ENCODE assay signal across 8 cellular contexts in genomic region chr17:9576521-9577401, GRCh38. TPM values are rescaled to one million over a fixed set of nuclear protein-coding genes. Genes with fewer than 3 reads are reported as not detected.
DNase-seq lines count a peak whose midpoint lies in the region; ATAC-seq and TF ChIP-seq lines count a peak whose summit lies in the region.

CFAP52 (plus strand) TSS chr17:9576642; CDS start chr17:9576696, 54 bp downstream.

- H3K9me2 ChIP-seq in PC-3 (replicated peaks; ENCODE audit: low read length) = no peaks in the 10 kb centered on the region

- peak within 1 kb of the TSS; percentile 89 to 95 for H3K4me3 Mint-ChIP-seq in activated T-cell treated with anti-CD3 and anti-CD28 coated beads, Interleukin-2, amount 50 U/mL, for 72 hours

- TF ChIP-seq CTCF in PC-3 (conservative IDR thresholded peaks at IDR 0.05; ENCODE audit: low read depth, low read length) = peak; percentile 74
- peak in 5 of 6 experiments; percentile 36 to 59 (median 48) for TF ChIP-seq CTCF in esophagus squamous epithelium (IDR thresholded peaks at IDR 0.05)

- no peaks in the 10 kb centered on the region for H3K27me3 Mint-ChIP-seq in activated T-cell treated with anti-CD3 and anti-CD28 coated beads, Interleukin-2, amount 50 U/mL, for 72 hours (ENCODE audit: low read depth)

- POLR2A ChIA-PET in PC-3 (lab: Charles Lee; ENCODE audit: unreplicated experiment) = no interaction called here

- H3K4me3 ChIP-seq in PC-3 (ENCODE audit: low read length) (peak within 1 kb of the TSS; percentile 85), esophagus squamous epithelium (peak within 1 kb of the TSS; percentile 68 to 85 (median 77))

- H3K27ac Mint-ChIP-seq in activated T-cell treated with anti-CD3 and anti-CD28 coated beads, Interleukin-2, amount 50 U/mL, for 72 hours = peak within 1 kb of the TSS; percentile 80

- no peak within 1 kb of the TSS for H3K27ac ChIP-seq in PC-3 (ENCODE audit: low read length)
- peak within 1 kb of the TSS; percentile 60 to 73 (median 66) for H3K27ac ChIP-seq in esophagus squamous epithelium

- no peaks in the 10 kb centered on the region for H3K9me3 ChIP-seq in PC-3 (ENCODE audit: low read length)
- no peaks in the 10 kb centered on the region for H3K9me3 ChIP-seq in esophagus squamous epithelium

- H3K36me3 Mint-ChIP-seq in activated T-cell treated with anti-CD3 and anti-CD28 coated beads, Interleukin-2, amount 50 U/mL, for 72 hours (ENCODE audit: insufficient read depth in 2 of 2) = peaks cover 3% of the 10 kb centered on the region in 2 donors

- BruUV-seq in PC-3 (replicated peaks; lab: Mats Ljungman, UMichigan) = no TSS peak

- H3K9ac ChIP-seq in PC-3 (ENCODE audit: low read length) = peak within 1 kb of the TSS; percentile 83

- peak within 1 kb of the TSS; percentile 94 for H2AFZ ChIP-seq in PC-3 (ENCODE audit: low read length)

- H3F3A ChIP-seq in PC-3 (ENCODE audit: low read length, unreplicated experiment) = no peaks in the 10 kb centered on the region

- peak within 1 kb of the TSS; percentile 91 for H3K4me2 ChIP-seq in PC-3 (ENCODE audit: low read length)

- peaks cover 9% of the 10 kb centered on the region for H3K79me2 ChIP-seq in PC-3 (ENCODE audit: low read length)

- H3K4me1 ChIP-seq in PC-3 (ENCODE audit: insufficient read depth, low read length) = 0 out of 2 replicates have a peak, but pooled peaks cover 6% of the 10 kb centered on the region
- H3K4me1 ChIP-seq in esophagus squamous epithelium = peaks cover 7 to 38% (median 17%) of the 10 kb centered on the region in 3 donors

- DNase-seq in GDM1 (lab: John Stamatoyannopoulos, UW) = peak; percentile 38
- peak; percentile 64 for DNase-seq in PC-3
- peak; percentile 74 to 76 for DNase-seq in activated T-cell treated with anti-CD3 and anti-CD28 coated beads, Interleukin-2, amount 50 U/mL, for 72 hours
- DNase-seq in esophagus squamous epithelium (lab: John Stamatoyannopoulos, UW) = no peak
- DNase-seq in myocyte (ENCODE audit: low read depth) = peak; percentile 78
- DNase-seq in stimulated activated CD8-positive, alpha-beta memory T cell treated with anti-CD3 and anti-CD28 coated beads, Interleukin-7, amount 100 ng/mL, for 1 hour (ENCODE audit: low read depth in 2 of 2) = peak; percentile 55 to 59

- peak; percentile 48 for ATAC-seq in HG03439 (IDR thresholded peaks at IDR 0.05; ENCODE audit: unreplicated experiment)
- peak; percentile 52 for ATAC-seq in PC-3
- peak; percentile 66 to 67 for ATAC-seq in activated T-cell treated with anti-CD3 and anti-CD28 coated beads, Interleukin-2, amount 50 U/mL, for 72 hours (replicated peaks in 1 of 2)
- no peak for ATAC-seq in GM18873 (IDR thresholded peaks at IDR 0.05; ENCODE audit: low FRiP score, unreplicated experiment)

- no peaks in the 10 kb centered on the region for H4K20me1 ChIP-seq in PC-3 (ENCODE audit: low read length)

- H3K4me1 Mint-ChIP-seq in activated T-cell treated with anti-CD3 and anti-CD28 coated beads, Interleukin-2, amount 50 U/mL, for 72 hours (ENCODE audit: low read depth) = peaks cover 21% of the 10 kb centered on the region

- whole genome bisulfite sequencing in esophagus squamous epithelium, 2 donors = 6 to 7% methylated on average over 15 to 23 of the region's 40 CpGs

- H3K36me3 ChIP-seq in PC-3 (ENCODE audit: low read depth, low read length) (no peaks in the 10 kb centered on the region), esophagus squamous epithelium (no peaks in the 10 kb centered on the region)

- H3K9me3 Mint-ChIP-seq in activated T-cell treated with anti-CD3 and anti-CD28 coated beads, Interleukin-2, amount 50 U/mL, for 72 hours = no peaks in the 10 kb centered on the region

- H3K27me3 ChIP-seq in PC-3 (ENCODE audit: low read length) (no peaks in the 10 kb centered on the region), esophagus squamous epithelium (no peaks in the 10 kb centered on the region)

- intact Hi-C loops in PC-3 (cut with micrococcal nuclease) (loop anchor here (1.0 to 10.0 kb wide), 3 partner anchors 68 to 168 kb away; partner anchors contain the start of gene USP43), esophagus squamous epithelium (cut with DNase I) (no loop called here)

- TF ChIP-seq POLR2A in esophagus squamous epithelium (IDR thresholded peaks at IDR 0.05) = no peak

- CTCF ChIA-PET in PC-3 (lab: Charles Lee) = interaction anchor here (0.5 to 1.0 kb wide), 3 partner anchors 75 to 192 kb away, joined by 3 to 9 read pairs (median 3); no protein-coding TSS in a partner anchor

RNA-seq across cellular contexts. Expression of gene CFAP52, which starts in this region (rescaled TPM):
- total RNA-seq in PC-3 (2014; rRNA removed) (0.47 TPM in 1 of 2 replicates, not detected in the other), esophagus squamous epithelium (not detected), myocyte (not detected in 2 replicates)
- under 1 TPM; 0.28 to 0.77 TPM for total RNA-seq in activated T-cell treated with anti-CD3 and anti-CD28 coated beads, Interleukin-2, amount 50 U/mL, for 72 hours
- polyA plus RNA-seq in myocyte (2012) = 0.15 TPM

Comparison
In these comparisons a context has a peak if more than half of its experiments do, and no peak if none do; other contexts are left out.
1. Peak in DNase-seq, ATAC-seq, H3K4me3 ChIP-seq, H3K9ac ChIP-seq and H3K4me2 ChIP-seq in PC-3; RNA of the gene not detected or under 1 TPM.
2. Peak in DNase-seq and ATAC-seq in activated T-cell treated with anti-CD3 and anti-CD28 coated beads, Interleukin-2, amount 50 U/mL, for 72 hours; RNA of the gene not detected or under 1 TPM.
3. Peak in DNase-seq in myocyte; RNA of the gene not detected or under 1 TPM.